ENCODE assay signal across 9 cellular contexts in the genomic region with DNA sequence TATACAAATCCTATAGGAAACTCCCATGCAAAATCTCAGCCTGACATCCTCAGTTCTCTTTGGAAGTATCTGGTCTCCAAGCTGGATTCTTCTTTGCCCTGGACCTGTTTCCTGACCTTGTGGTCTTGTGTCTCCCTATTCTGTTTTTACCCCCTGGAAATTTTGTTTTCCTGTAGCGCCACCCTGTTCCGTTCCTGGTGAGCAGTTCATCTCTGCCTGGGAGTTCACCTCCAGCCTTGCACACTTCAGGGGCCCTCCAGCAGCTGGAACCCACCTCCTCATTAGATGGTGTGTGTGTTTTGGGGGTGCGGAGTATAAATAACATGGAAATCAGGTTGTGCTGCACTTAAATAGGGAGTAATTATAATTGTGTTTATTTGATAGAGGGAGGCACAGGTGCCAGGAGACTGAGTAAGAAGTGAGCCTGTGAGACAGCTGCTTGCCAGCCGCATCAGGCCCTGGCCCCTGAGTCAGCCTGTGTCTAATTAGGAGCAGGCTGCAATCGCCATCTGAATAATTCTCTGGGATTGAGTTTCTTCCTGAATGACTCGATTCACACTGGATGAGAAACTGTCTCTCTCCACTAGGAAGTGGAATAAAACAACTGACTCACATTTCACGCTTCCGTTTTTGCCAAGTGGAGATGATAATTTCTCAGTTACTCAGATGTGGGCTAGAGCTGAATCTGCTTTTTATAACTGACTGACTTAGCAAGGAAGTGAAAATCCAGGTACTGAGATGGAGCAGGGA.
A peak's percentile ranks its signal among the peaks of the same experiment; 100 is the strongest.
DNase-seq lines count a peak whose midpoint lies in the region; ATAC-seq and TF ChIP-seq lines count a peak whose summit lies in the region.
"Had no signal": no experiment of that assay in that cellular context is flagged by ENCODE, and none has a peak within 500 bp of the region (broad histone marks: within the 10 kb centered on the region; RNA-seq: fewer than 3 reads in every experiment).

No MANE protein-coding gene starts in this region.

- H4K20me1 ChIP-seq in SK-N-SH (ENCODE audit: insufficient read depth), result no peaks in the 10 kb centered on the region

- H3K4me3 Mint-ChIP-seq in activated naive CD4-positive, alpha-beta T cell treated with anti-CD3 and anti-CD28 coated beads for 36 hours, result no peak overlapping the region

- H3K27ac ChIP-seq in SK-N-SH (ENCODE audit: low read depth in 2 of 2, low read length in 1 of 2), result peak overlapping the region; percentile 71 to 75
- peak overlapping the region; percentile 9 to 71 for H3K27ac ChIP-seq in right atrium auricular region
- peak overlapping the region; percentile 63 for H3K27ac ChIP-seq in upper lobe of right lung
- peak overlapping the region in 1 of 4 donors; percentile 25 for H3K27ac ChIP-seq in esophagus muscularis mucosa (replicated peaks in 1 of 4)
- H3K27ac ChIP-seq: C4-2B had no signal

- H3K9me3 ChIP-seq in SK-N-SH, result no peaks in the 10 kb centered on the region
- H3K9me3 ChIP-seq in right atrium auricular region, result no peaks in the 10 kb centered on the region
- H3K9me3 ChIP-seq in upper lobe of right lung, result no peaks in the 10 kb centered on the region
- no peaks in the 10 kb centered on the region for H3K9me3 ChIP-seq in esophagus muscularis mucosa

- DNase-seq in activated naive CD4-positive, alpha-beta T cell treated with anti-CD3 and anti-CD28 coated beads for 36 hours, result peak; percentile 12
- no peak for DNase-seq in activated naive CD4-positive, alpha-beta T cell treated with anti-CD3 and anti-CD28 coated beads, Interleukin-2, amount 50 U/mL, for 16 hours
- DNase-seq in SK-N-SH (peak; percentile 42), right atrium auricular region (ENCODE audit: low spot score) (peak; percentile 70), upper lobe of right lung (no peak), esophagus muscularis mucosa (ENCODE audit: extremely low spot score) (no peak), left lobe of liver (ENCODE audit: low spot score) (no peak)
- no peak for DNase-seq in activated CD4-positive, alpha-beta T cell treated with anti-CD3 and anti-CD28 coated beads for 1 hour

- H3K36me3 Mint-ChIP-seq in activated naive CD4-positive, alpha-beta T cell treated with anti-CD3 and anti-CD28 coated beads for 36 hours (ENCODE audit: low read depth), result no peaks in the 10 kb centered on the region

- peak overlapping the region; percentile 17; the same call in 1 of the 2 replicates for H3K9ac ChIP-seq in SK-N-SH

- intact Hi-C loops in activated naive CD4-positive, alpha-beta T cell treated with anti-CD3 and anti-CD28 coated beads for 36 hours (cut with micrococcal nuclease), result no loop called here
- intact Hi-C loops in upper lobe of right lung (cut with DNase I) (no loop called here), esophagus muscularis mucosa (cut with DNase I) (no loop called here)

- H2AFZ ChIP-seq in SK-N-SH (ENCODE audit: low read depth), result peak overlapping the region; percentile 4; the same call in 1 of the 2 replicates

- H3K4me2 ChIP-seq in SK-N-SH, result peak overlapping the region; percentile 67

- H3K36me3 ChIP-seq in SK-N-SH (replicated peaks in 1 of 2; ENCODE audit: control insufficient read depth in 1 of 2, insufficient read depth in 2 of 2, low read length in 1 of 2) (no peaks in the 10 kb centered on the region), right atrium auricular region (no peaks in the 10 kb centered on the region), upper lobe of right lung (no peaks in the 10 kb centered on the region), esophagus muscularis mucosa (no peaks in the 10 kb centered on the region)

- TF ChIP-seq CTCF in SK-N-SH (IDR thresholded peaks at IDR 0.05), result no peak
- no peak for TF ChIP-seq CTCF in right atrium auricular region (IDR thresholded peaks at IDR 0.05)
- TF ChIP-seq CTCF in upper lobe of right lung (IDR thresholded peaks at IDR 0.05), result no peak
- TF ChIP-seq CTCF in esophagus muscularis mucosa (IDR thresholded peaks at IDR 0.05), result no peak

- H3K4me1 Mint-ChIP-seq in activated naive CD4-positive, alpha-beta T cell treated with anti-CD3 and anti-CD28 coated beads for 36 hours (ENCODE audit: low read depth), result no peaks in the 10 kb centered on the region

- H3K27ac Mint-ChIP-seq in activated naive CD4-positive, alpha-beta T cell treated with anti-CD3 and anti-CD28 coated beads for 36 hours, result no peak overlapping the region

- no peaks in the 10 kb centered on the region for H3K9me2 ChIP-seq in SK-N-SH

- no peaks in the 10 kb centered on the region for H3K27me3 ChIP-seq in SK-N-SH (ENCODE audit: insufficient read depth)
- no peaks in the 10 kb centered on the region for H3K27me3 ChIP-seq in right atrium auricular region
- no peaks in the 10 kb centered on the region for H3K27me3 ChIP-seq in upper lobe of right lung
- H3K27me3 ChIP-seq in esophagus muscularis mucosa, result no peaks in the 10 kb centered on the region

- peak in 1 of 2 experiments; percentile 92; a peak in 2 of 4 replicates for TF ChIP-seq EP300 in SK-N-SH (IDR thresholded peaks at IDR 0.05; ENCODE audit: borderline replicate concordance in 1 of 2, low read depth in 1 of 2, low read length in 1 of 2)
- TF ChIP-seq EP300 in esophagus muscularis mucosa (IDR thresholded peaks at IDR 0.05), result no peak

- H3K27me3 Mint-ChIP-seq in activated naive CD4-positive, alpha-beta T cell treated with anti-CD3 and anti-CD28 coated beads for 36 hours (ENCODE audit: low read depth), result peaks cover 1% of the 10 kb centered on the region

- no peak for TF ChIP-seq POLR2A in esophagus muscularis mucosa (IDR thresholded peaks at IDR 0.05; ENCODE audit: low read depth)

- H3K4me1 ChIP-seq in SK-N-SH (ENCODE audit: control insufficient read depth in 1 of 2, insufficient read depth in 2 of 2, low read depth in 1 of 2, low read length in 1 of 2) (peaks cover 8 to 16% of the 10 kb centered on the region in 2 experiments; a peak in 3 of 4 replicates), right atrium auricular region (peaks cover 0 to 19% of the 10 kb centered on the region in 2 donors), upper lobe of right lung (no peaks in the 10 kb centered on the region), esophagus muscularis mucosa (no peaks in the 10 kb centered on the region)

- no peak for ATAC-seq in upper lobe of right lung
- no peak for ATAC-seq in left lobe of liver

- no peaks in the 10 kb centered on the region for H3K9me3 Mint-ChIP-seq in activated naive CD4-positive, alpha-beta T cell treated with anti-CD3 and anti-CD28 coated beads for 36 hours

- no peaks in the 10 kb centered on the region for H3K79me2 ChIP-seq in SK-N-SH (ENCODE audit: insufficient read depth)

- H3F3A ChIP-seq in SK-N-SH (replicated peaks; ENCODE audit: insufficient read depth), result peaks cover 19% of the 10 kb centered on the region

- H3K4me3 ChIP-seq in SK-N-SH (ENCODE audit: low read depth in 2 of 2, low read length in 1 of 2) (no peak overlapping the region), right atrium auricular region (no peak overlapping the region), upper lobe of right lung (no peak overlapping the region), esophagus muscularis mucosa (no peak overlapping the region)

- POLR2A ChIA-PET in SK-N-SH (lab: Yijun Ruan, JAX), result no interaction called here

- CTCF ChIA-PET in activated naive CD4-positive, alpha-beta T cell treated with anti-CD3 and anti-CD28 coated beads for 36 hours (lab: Charles Lee), result interaction anchor here (1.0 kb wide), 1 partner anchor 12 kb away, joined by 3 read pairs; no protein-coding TSS in a partner anchor
- CTCF ChIA-PET in SK-N-SH (lab: Yijun Ruan, JAX), result interaction anchor here (0.6 to 2.5 kb wide), 5 partner anchors 8 to 295 kb away, joined by 3 to 7 read pairs (median 4); no protein-coding TSS in a partner anchor

- WGBS in SK-N-SH (ENCODE audit: low lambda C conversion rate), result 31% methylated on average over 8 of the region's 8 CpGs
- WGBS in esophagus muscularis mucosa, result 68% methylated on average over 8 of the region's 8 CpGs

- no peak for TF ChIP-seq RAD21 in SK-N-SH (IDR thresholded peaks at IDR 0.05; ENCODE audit: low read length)

TF ChIP-seq in SK-N-SH, 30 proteins besides CTCF, POLR2A, EP300 and RAD21 (continues in another document):
- TF ChIP-seq EZH2phosphoT487 (IDR thresholded peaks at IDR 0.05; ENCODE audit: borderline replicate concordance, low read depth) (no peak), CHD2 (IDR thresholded peaks at IDR 0.05; ENCODE audit: low read length, partially characterized antibody) (peak; percentile 34), GABPA (IDR thresholded peaks at IDR 0.05; ENCODE audit: low read depth) (peak; percentile 44; the same call in 1 of the 2 replicates), TAF1 (IDR thresholded peaks at IDR 0.05; ENCODE audit: borderline replicate concordance, low read depth, low read length) (no peak), MEF2A (IDR thresholded peaks at IDR 0.05; ENCODE audit: borderline replicate concordance, low read depth) (no peak), TCF12 (IDR thresholded peaks at IDR 0.05) (peak; percentile 100), JUND (IDR thresholded peaks at IDR 0.05) (peak; percentile 84), SIN3A (IDR thresholded peaks at IDR 0.05; ENCODE audit: borderline replicate concordance, low read depth, low read length) (no peak), NFIC (IDR thresholded peaks at IDR 0.05; ENCODE audit: borderline replicate concordance) (peak; percentile 78; the same call in 1 of the 2 replicates), FOXJ3 (CRISPR knock-in tag; IDR thresholded peaks at IDR 0.05) (no peak), RCOR1 (IDR thresholded peaks at IDR 0.05; ENCODE audit: low read length) (peak; percentile 67), MXI1 (IDR thresholded peaks at IDR 0.05; ENCODE audit: low read depth, low read length) (no peak)
- TF ChIP-seq, protein P1, sequence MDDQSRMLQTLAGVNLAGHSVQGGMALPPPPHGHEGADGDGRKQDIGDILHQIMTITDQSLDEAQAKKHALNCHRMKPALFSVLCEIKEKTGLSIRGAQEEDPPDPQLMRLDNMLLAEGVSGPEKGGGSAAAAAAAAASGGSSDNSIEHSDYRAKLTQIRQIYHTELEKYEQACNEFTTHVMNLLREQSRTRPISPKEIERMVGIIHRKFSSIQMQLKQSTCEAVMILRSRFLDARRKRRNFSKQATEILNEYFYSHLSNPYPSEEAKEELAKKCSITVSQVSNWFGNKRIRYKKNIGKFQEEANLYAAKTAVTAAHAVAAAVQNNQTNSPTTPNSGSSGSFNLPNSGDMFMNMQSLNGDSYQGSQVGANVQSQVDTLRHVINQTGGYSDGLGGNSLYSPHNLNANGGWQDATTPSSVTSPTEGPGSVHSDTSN (IDR thresholded peaks at IDR 0.05), result peak; percentile 84
- TF ChIP-seq, protein P2, sequence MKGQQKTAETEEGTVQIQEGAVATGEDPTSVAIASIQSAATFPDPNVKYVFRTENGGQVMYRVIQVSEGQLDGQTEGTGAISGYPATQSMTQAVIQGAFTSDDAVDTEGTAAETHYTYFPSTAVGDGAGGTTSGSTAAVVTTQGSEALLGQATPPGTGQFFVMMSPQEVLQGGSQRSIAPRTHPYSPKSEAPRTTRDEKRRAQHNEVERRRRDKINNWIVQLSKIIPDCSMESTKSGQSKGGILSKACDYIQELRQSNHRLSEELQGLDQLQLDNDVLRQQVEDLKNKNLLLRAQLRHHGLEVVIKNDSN (IDR thresholded peaks at IDR 0.05; ENCODE audit: borderline replicate concordance, low read depth), result no peak

Comparison
In these comparisons a context has a peak if more than half of its experiments do, and no peak if none do; other contexts are left out.
1. DNase-seq: peak in activated naive CD4-positive, alpha-beta T cell treated with anti-CD3 and anti-CD28 coated beads for 36 hours (single experiment), SK-N-SH (single experiment) and right atrium auricular region (single experiment); none in activated naive CD4-positive, alpha-beta T cell treated with anti-CD3 and anti-CD28 coated beads, Interleukin-2, amount 50 U/mL, for 16 hours (single experiment), upper lobe of right lung (single experiment), activated CD4-positive, alpha-beta T cell treated with anti-CD3 and anti-CD28 coated beads for 1 hour (single experiment), esophagus muscularis mucosa (single experiment) and left lobe of liver (single experiment).